Comparison of ENCODE assay signal across 13 cellular contexts in the genomic region with DNA sequence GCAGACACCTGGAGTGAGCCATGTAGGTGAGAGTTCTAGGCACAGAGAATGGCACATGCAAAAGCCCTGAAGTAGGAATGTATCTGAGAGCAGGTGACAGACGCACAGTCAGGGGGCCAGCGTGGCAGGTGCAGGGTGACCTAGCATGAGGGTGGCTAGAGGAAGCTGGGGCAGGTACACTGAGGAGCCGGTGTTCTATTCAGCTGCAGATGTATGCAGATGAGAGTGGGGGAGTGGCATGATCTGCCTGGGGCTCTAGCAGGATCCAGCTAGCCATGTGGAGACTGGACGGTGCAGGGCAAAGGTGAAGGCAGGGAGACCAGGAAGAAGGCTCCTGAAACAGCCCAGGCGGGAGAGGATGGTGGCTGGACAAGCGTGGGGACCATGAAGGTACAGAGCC. TPM values are rescaled to one million over a fixed set of nuclear protein-coding genes. Genes with fewer than 3 reads are reported as not detected.
DNase-seq lines count a peak whose midpoint lies in the region; FAIRE-seq and TF ChIP-seq lines count a peak whose summit lies in the region.
"Had no signal": no experiment of that assay in that cellular context is flagged by ENCODE, and none has a peak within 500 bp of the region (broad histone marks: within the 10 kb centered on the region; RNA-seq: fewer than 3 reads in every experiment).

No MANE protein-coding gene starts in this region.

- intact Hi-C loops in vagina (cut with DNase I), result no loop called here

- no peak overlapping the region for H2BK20ac ChIP-seq in H1 (ENCODE audit: low read length)

- no peak overlapping the region; a peak in 2 of 8 replicates for H3K4me3 ChIP-seq in H1 (ENCODE audit: extremely low read depth in 1 of 4, insufficient read depth in 2 of 4, low read depth in 3 of 4, low read length in 4 of 4)
- no peak overlapping the region for H3K4me3 ChIP-seq in parathyroid adenoma (ENCODE audit: low read depth, low read length)
- H3K4me3 ChIP-seq in vagina, result no peak overlapping the region
- H3K4me3 ChIP-seq: gastroesophageal sphincter, thyroid gland had no signal

- no peaks in the 10 kb centered on the region for H3K27me3 Mint-ChIP-seq in T-helper 1 cell treated with Interleukin-12 subunit alpha and Interleukin-12 subunit beta and Interleukin-4 antibody, amounts not matched to agents 30 μg/mL and 1 μg/mL, for 36 hours (ENCODE audit: low read depth)

- FAIRE-seq in H1 (lab: Jason Lieb, UNC), result no peak

- H3K36me3 Mint-ChIP-seq in T-helper 1 cell treated with Interleukin-12 subunit alpha and Interleukin-12 subunit beta and Interleukin-4 antibody, amounts not matched to agents 30 μg/mL and 1 μg/mL, for 36 hours (ENCODE audit: low read depth), result peaks cover 35% of the 10 kb centered on the region

- no peak overlapping the region for H2BK12ac ChIP-seq in H1 (ENCODE audit: low read depth, low read length)

- 64% methylated on average over 6 of the region's 6 CpGs; no CpG with 5 or more reads in 1 of the 2 experiments for WGBS in H1 (ENCODE audit: extremely low coverage in 1 of 2, insufficient coverage in 1 of 2, insufficient read length in 1 of 2, insufficient replicate concordance in 2 of 2, low coverage in 1 of 2, low lambda C conversion rate in 2 of 2, missing lambda C conversion rate in 1 of 2), 2 experiments

- no peak overlapping the region for H3K4me3 Mint-ChIP-seq in T-helper 1 cell treated with Interleukin-12 subunit alpha and Interleukin-12 subunit beta and Interleukin-4 antibody, amounts not matched to agents 30 μg/mL and 1 μg/mL, for 36 hours

- H3K4me1 ChIP-seq in H1 (replicated peaks in 1 of 4; ENCODE audit: control insufficient read depth in 3 of 4, insufficient read depth in 4 of 4, low read length in 3 of 4), result peaks cover 7 to 21% (median 15%) of the 10 kb centered on the region in 4 experiments
- H3K4me1 ChIP-seq in parathyroid adenoma, result peaks cover 72% of the 10 kb centered on the region
- H3K4me1 ChIP-seq in vagina, result peaks cover 86% of the 10 kb centered on the region

- H3K27ac Mint-ChIP-seq in T-helper 1 cell treated with Interleukin-12 subunit alpha and Interleukin-12 subunit beta and Interleukin-4 antibody, amounts not matched to agents 30 μg/mL and 1 μg/mL, for 36 hours, result peak overlapping the region; percentile 7

- peak overlapping the region; percentile 94 for H2BK5ac ChIP-seq in H1 (ENCODE audit: low read depth, low read length)

- no peak for TF ChIP-seq CTCF in H1 (IDR thresholded peaks at IDR 0.05; ENCODE audit: control extremely low read depth in 1 of 3, insufficient read depth in 1 of 3, low read depth in 1 of 3, low read length in 3 of 3)
- TF ChIP-seq CTCF in parathyroid adenoma (IDR thresholded peaks at IDR 0.05), result no peak
- TF ChIP-seq CTCF in vagina (IDR thresholded peaks at IDR 0.05), result no peak

- 0 out of 2 replicates have a peak overlapping the region, but pooled peaks have one; percentile 17 for H3K18ac ChIP-seq in H1 (ENCODE audit: extremely low read depth, low read length)

- peak overlapping the region; percentile 33 to 41; a peak in 2 of 4 replicates for H3K4me2 ChIP-seq in H1 (ENCODE audit: insufficient read depth in 1 of 2, low read depth in 2 of 2, low read length in 2 of 2)
- H3K4me2 ChIP-seq in parathyroid adenoma (ENCODE audit: low read length), result no peak overlapping the region

- peaks cover 4 to 33% (median 11%) of the 10 kb centered on the region in 4 experiments; a peak in 4 of 8 replicates for H3K36me3 ChIP-seq in H1 (ENCODE audit: control insufficient read depth in 2 of 4, insufficient read depth in 4 of 4, low read length in 3 of 4)
- no peaks in the 10 kb centered on the region for H3K36me3 ChIP-seq in parathyroid adenoma (ENCODE audit: control insufficient read depth, insufficient read depth, low read length)
- peaks cover 0 to 13% of the 10 kb centered on the region in 2 donors for H3K36me3 ChIP-seq in vagina

- H2BK15ac ChIP-seq in H1 (ENCODE audit: low read length), result no peak overlapping the region; the same call in 1 of the 2 replicates

- no peak overlapping the region for H3K23ac ChIP-seq in H1 (ENCODE audit: insufficient read length)

- TF ChIP-seq RAD21 in H1 (IDR thresholded peaks at IDR 0.05 in 1 of 2, conservative IDR thresholded peaks at IDR 0.05 in 1 of 2; ENCODE audit: low read depth in 2 of 2, low read length in 2 of 2), result no peak

- no peaks in the 10 kb centered on the region for H3K9me3 Mint-ChIP-seq in T-helper 1 cell treated with Interleukin-12 subunit alpha and Interleukin-12 subunit beta and Interleukin-4 antibody, amounts not matched to agents 30 μg/mL and 1 μg/mL, for 36 hours

- H4K8ac ChIP-seq in H1 (ENCODE audit: extremely low read depth, insufficient read depth, low read length), result peak overlapping the region; percentile 41; the same call in 1 of the 2 replicates

- H2BK120ac ChIP-seq in H1 (replicated peaks; ENCODE audit: low read depth, low read length), result no peak overlapping the region

- H3K56ac ChIP-seq in H1 (replicated peaks; ENCODE audit: insufficient read length, low read depth, low read length), result no peak overlapping the region

- H2AK5ac ChIP-seq in H1 (ENCODE audit: low read depth, low read length), result 0 out of 2 replicates have a peak overlapping the region, but pooled peaks have one; percentile 4

- H3K23me2 ChIP-seq in H1 (ENCODE audit: low read depth, low read length), result no peaks in the 10 kb centered on the region

- peak in 1 of 2 experiments; percentile 20; a peak in 1 of 3 replicates for TF ChIP-seq EP300 in H1 (IDR thresholded peaks at IDR 0.05; ENCODE audit: borderline replicate concordance in 1 of 2, low read depth in 2 of 2, low read length in 2 of 2)

- H3K4me1 Mint-ChIP-seq in T-helper 1 cell treated with Interleukin-12 subunit alpha and Interleukin-12 subunit beta and Interleukin-4 antibody, amounts not matched to agents 30 μg/mL and 1 μg/mL, for 36 hours (ENCODE audit: low read depth), result peaks cover 38% of the 10 kb centered on the region

- DNase-seq in T-helper 1 cell (no peak), NCI-H2107 (lab: John Stamatoyannopoulos, UW) (peak; percentile 45), H1 (ENCODE audit: low read depth in 1 of 2, low spot score in 2 of 2) (no peak), vagina (ENCODE audit: extremely low spot score in 2 of 2) (no peak), SIG-M5 (lab: John Stamatoyannopoulos, UW) (no peak)
- DNase-seq in stimulated activated CD4-positive, alpha-beta T cell treated with anti-CD3 and anti-CD28 coated beads, Interleukin-2, amount 100 ng/mL, for 24 hours, result no peak
- DNase-seq: anterior cingulate cortex, NCI-H345, RPMI8226, thyroid gland had no signal

- POLR2A ChIA-PET in H1 (lab: Charles Lee; ENCODE audit: partially characterized antibody), result interaction anchor here (0.6 to 6.9 kb wide), 6 partner anchors 10 to 107 kb away, joined by 3 to 40 read pairs (median 3); partner anchors contain the start of gene PEDS1

- H4K91ac ChIP-seq in H1 (replicated peaks; ENCODE audit: insufficient read length, low read length), result no peak overlapping the region

- H4K5ac ChIP-seq in H1 (ENCODE audit: insufficient read length, low read depth, low read length), result no peak overlapping the region

- H4K20me1 ChIP-seq in H1 (replicated peaks in 1 of 2; ENCODE audit: control insufficient read depth in 1 of 2, insufficient read depth in 2 of 2, low read length in 2 of 2), result peaks cover 18 to 27% of the 10 kb centered on the region in 2 experiments

- peaks cover 22% of the 10 kb centered on the region for H3K79me1 ChIP-seq in H1 (ENCODE audit: low read depth, low read length)

- no peak overlapping the region for H3K14ac ChIP-seq in H1 (ENCODE audit: insufficient read length)

- peaks cover 0 to 61% of the 10 kb centered on the region in 2 experiments; a peak in 2 of 4 replicates for H3K79me2 ChIP-seq in H1 (ENCODE audit: control insufficient read depth in 1 of 2, insufficient read depth in 2 of 2, low read length in 2 of 2)
- peaks cover 63% of the 10 kb centered on the region for H3K79me2 ChIP-seq in parathyroid adenoma

- H3K27me3 ChIP-seq in H1 (replicated peaks in 1 of 4; ENCODE audit: control insufficient read depth in 3 of 4, extremely low read depth in 1 of 4, insufficient read depth in 3 of 4, low read length in 3 of 4), result no peaks in the 10 kb centered on the region
- no peaks in the 10 kb centered on the region for H3K27me3 ChIP-seq in parathyroid adenoma (ENCODE audit: control insufficient read depth, insufficient read depth, low read length)
- H3K27me3 ChIP-seq in vagina, result no peaks in the 10 kb centered on the region
- H3K27me3 ChIP-seq: gastroesophageal sphincter, thyroid gland had no signal

- TF ChIP-seq POLR2A in H1 (IDR thresholded peaks at IDR 0.05; ENCODE audit: control extremely low read depth in 1 of 2, low read depth in 2 of 2, low read length in 2 of 2) (no peak), vagina (IDR thresholded peaks at IDR 0.05) (no peak)

- CTCF ChIA-PET in H1 (lab: Charles Lee; ENCODE audit: partially characterized antibody), result interaction anchor here (1.5 to 6.9 kb wide), 3 partner anchors 10 to 20 kb away, joined by 3 to 61 read pairs (median 8); partner anchors contain the start of gene PEDS1

- H3K4ac ChIP-seq in H1 (replicated peaks; ENCODE audit: insufficient read length, low read depth, low read length), result no peak overlapping the region

- H3K9ac ChIP-seq in H1 (replicated peaks in 1 of 4; ENCODE audit: extremely low read depth in 1 of 4, low read depth in 3 of 4, low read length in 3 of 4) (no peak overlapping the region), parathyroid adenoma (no peak overlapping the region)

- no peak overlapping the region for H2AFZ ChIP-seq in H1 (ENCODE audit: low read length)
- no peak overlapping the region for H2AFZ ChIP-seq in parathyroid adenoma

- H3K9me3 ChIP-seq in H1 (ENCODE audit: insufficient read depth in 2 of 2, low read depth in 1 of 2, low read length in 1 of 2) (no peaks in the 10 kb centered on the region), parathyroid adenoma (ENCODE audit: control insufficient read depth, low read length) (no peaks in the 10 kb centered on the region), vagina (no peaks in the 10 kb centered on the region)
- H3K9me3 ChIP-seq: gastroesophageal sphincter, thyroid gland had no signal

- H3K27ac ChIP-seq in H1 (ENCODE audit: low read depth, low read length) (peak overlapping the region; percentile 68; the same call in 1 of the 2 replicates), parathyroid adenoma (peak overlapping the region; percentile 91), vagina (no peak overlapping the region)
- H3K27ac ChIP-seq: thyroid gland had no signal

RNA-seq across cellular contexts. Expression of gene PEDS1, which starts 10.7 kb away (rescaled TPM):
- total RNA-seq in H1 (2021; fragmentation: NEBNext Ultra II Directional; extraction: Animal tissue kit (Norgen Biotek cat#: 25700)), result 28.9 and 33.3 TPM in 2 replicates
- polyA plus RNA-seq in H1 (2011; rRNA removed), result 75.9 and 82.7 TPM in 2 replicates
- polyA plus RNA-seq in H1 (2011; cell fraction: cytosol; rRNA removed), result 32.6 TPM
- 44.3 TPM for polyA plus RNA-seq in H1 (2011; cell fraction: nucleus; rRNA removed)
- 23.4 to 37.5 TPM (median 32.2 TPM) in 4 replicates for polyA plus RNA-seq in H1 (2012, experiment 1 of 2)
- polyA plus RNA-seq in H1 (2012, experiment 2 of 2), result 31.5 TPM
- 51.2 TPM for polyA plus RNA-seq in H1 (2013, experiment 1 of 2)
- 59.3 TPM for polyA plus RNA-seq in H1 (2013, experiment 2 of 2)
- polyA minus RNA-seq in H1 (2011; rRNA and poly(A)+ RNA removed), result 63.8 and 102 TPM in 2 replicates
- polyA minus RNA-seq in H1 (2011; cell fraction: cytosol; rRNA and poly(A)+ RNA removed), result 37.4 TPM
- polyA minus RNA-seq in H1 (2011; cell fraction: nucleus; rRNA and poly(A)+ RNA removed), result 12.9 TPM
- total RNA-seq in vagina, result 25.5 TPM

RNA-seq across cellular contexts. Expression of gene UBE2V1, which starts 29.9 kb away (rescaled TPM):
- total RNA-seq in H1 (2021; fragmentation: NEBNext Ultra II Directional; extraction: Animal tissue kit (Norgen Biotek cat#: 25700)), result 184 and 185 TPM in 2 replicates
- 131 and 141 TPM in 2 replicates for polyA plus RNA-seq in H1 (2011; rRNA removed)
- 114 TPM for polyA plus RNA-seq in H1 (2011; cell fraction: cytosol; rRNA removed)
- 64.5 TPM for polyA plus RNA-seq in H1 (2011; cell fraction: nucleus; rRNA removed)
- 130 to 225 TPM (median 146 TPM) in 4 replicates for polyA plus RNA-seq in H1 (2012, experiment 1 of 2)
- polyA plus RNA-seq in H1 (2012, experiment 2 of 2), result 129 TPM
- polyA plus RNA-seq in H1 (2013, experiment 1 of 2), result 239 TPM
- polyA plus RNA-seq in H1 (2013, experiment 2 of 2), result 238 TPM
- polyA minus RNA-seq in H1 (2011; rRNA and poly(A)+ RNA removed), result 96.4 and 107 TPM in 2 replicates
- 47.3 TPM for polyA minus RNA-seq in H1 (2011; cell fraction: cytosol; rRNA and poly(A)+ RNA removed)
- 89.1 TPM for polyA minus RNA-seq in H1 (2011; cell fraction: nucleus; rRNA and poly(A)+ RNA removed)
- 74.2 TPM for total RNA-seq in vagina

RNA-seq across cellular contexts. Expression of gene CEBPB, which starts 47.8 kb away (rescaled TPM):
- 24.1 and 24.5 TPM in 2 replicates for total RNA-seq in H1 (2021; fragmentation: NEBNext Ultra II Directional; extraction: Animal tissue kit (Norgen Biotek cat#: 25700))
- 7.1 and 13.1 TPM in 2 replicates for polyA plus RNA-seq in H1 (2011; rRNA removed)
- polyA plus RNA-seq in H1 (2011; cell fraction: cytosol; rRNA removed), result 16.1 TPM
- 10.5 TPM for polyA plus RNA-seq in H1 (2011; cell fraction: nucleus; rRNA removed)
- polyA plus RNA-seq in H1 (2012, experiment 1 of 2), result 6.1 to 8.3 TPM (median 7.2 TPM) in 4 replicates
- 4.8 TPM for polyA plus RNA-seq in H1 (2012, experiment 2 of 2)
- 15.1 TPM for polyA plus RNA-seq in H1 (2013, experiment 1 of 2)
- polyA plus RNA-seq in H1 (2013, experiment 2 of 2), result 15.0 TPM
- 1.3 and 1.4 TPM in 2 replicates for polyA minus RNA-seq in H1 (2011; rRNA and poly(A)+ RNA removed)
- 18.6 TPM for polyA minus RNA-seq in H1 (2011; cell fraction: cytosol; rRNA and poly(A)+ RNA removed)
- 16.1 TPM for polyA minus RNA-seq in H1 (2011; cell fraction: nucleus; rRNA and poly(A)+ RNA removed)
- total RNA-seq in vagina, result 264 TPM

Comparison
In these comparisons a context has a peak if more than half of its experiments do, and no peak if none do; other contexts are left out.
1. RNA of gene CEBPB, which starts 47.8 kb away (total RNA-seq): 264 TPM in vagina (single experiment); 24.1 to 24.5 TPM in H1; every median in the first group is over 10 times any median in the second.